1 cellular context compared by ENCODE assay signal in the genomic region with DNA sequence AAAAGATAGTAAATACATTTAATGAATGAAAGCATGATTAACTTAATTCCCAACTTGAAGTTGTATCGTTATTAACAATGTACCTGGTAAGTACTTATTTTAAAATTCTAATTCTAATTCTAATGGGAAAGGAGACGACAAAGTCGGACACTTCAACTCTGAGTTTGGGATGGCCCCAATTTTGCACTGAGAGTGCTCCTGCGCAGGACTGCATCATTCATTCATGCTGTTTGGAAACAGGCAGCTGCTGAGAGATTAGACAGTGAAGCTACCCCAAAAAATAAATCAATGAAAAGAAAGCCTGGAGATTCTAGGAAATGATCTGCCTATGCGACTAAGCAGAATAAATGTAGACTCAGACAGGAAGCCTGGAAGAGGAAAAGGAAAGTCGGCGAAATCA.
TF ChIP-seq lines count a peak whose summit lies in the region.

No MANE protein-coding gene starts in this region.

TF ChIP-seq in IMR-90, 13 proteins besides CTCF, POLR2A, EP300 and RAD21 (continued from another document):
- TF ChIP-seq FOS (IDR thresholded peaks at IDR 0.05; ENCODE audit: low read depth, low read length) (no peak), MAFK (IDR thresholded peaks at IDR 0.05; ENCODE audit: low read depth, low read length) (no peak), CHD1 (IDR thresholded peaks at IDR 0.05; ENCODE audit: low read depth, low read length) (no peak), CEBPB (IDR thresholded peaks at IDR 0.05; ENCODE audit: low read depth, low read length) (no peak), MAZ (IDR thresholded peaks at IDR 0.05; ENCODE audit: borderline replicate concordance, low read depth, low read length) (no peak), SMC3 (IDR thresholded peaks at IDR 0.05; ENCODE audit: low read depth, low read length) (no peak), RCOR1 (IDR thresholded peaks at IDR 0.05; ENCODE audit: insufficient replicate concordance, low read length) (no peak), RFX5 (IDR thresholded peaks at IDR 0.05; ENCODE audit: low read depth, low read length) (no peak)
